ENCODE assay signal across 7 cellular contexts in genomic region chr6:390914-391558, GRCh38. TPM values are rescaled to one million over a fixed set of nuclear protein-coding genes. Genes with fewer than 3 reads are reported as not detected.
DNase-seq lines count a peak whose midpoint lies in the region; ATAC-seq and TF ChIP-seq lines count a peak whose summit lies in the region.

No MANE protein-coding gene starts in this region.

- ATAC-seq in GM18907 (IDR thresholded peaks at IDR 0.05; ENCODE audit: unreplicated experiment), result peak; percentile 22
- peak; percentile 12 for ATAC-seq in HG02763 (IDR thresholded peaks at IDR 0.05; ENCODE audit: unreplicated experiment)
- ATAC-seq in stimulated activated memory B cell treated with anti-CD40 and anti-IgM and Interleukin-4, amounts not matched to agents 10 μg/mL and 1 μg/mL and 100 μg/mL, for 72 hours, result peak; percentile 68

- no peaks in the 10 kb centered on the region for H3K36me3 ChIP-seq in hepatocyte (replicated peaks; ENCODE audit: insufficient read depth, low read depth)

- H3K27ac ChIP-seq in hepatocyte, result no peak overlapping the region

- peaks cover 20% of the 10 kb centered on the region for H3K4me1 ChIP-seq in hepatocyte (ENCODE audit: insufficient read depth)

- peak overlapping the region; percentile 93 for H3K27ac Mint-ChIP-seq in stimulated activated memory B cell treated with anti-CD40 and anti-IgM and Interleukin-4, amounts not matched to agents 10 μg/mL and 1 μg/mL and 100 μg/mL, for 72 hours

- H3K79me2 ChIP-seq in hepatocyte, result no peaks in the 10 kb centered on the region

- H3K4me1 Mint-ChIP-seq in stimulated activated memory B cell treated with anti-CD40 and anti-IgM and Interleukin-4, amounts not matched to agents 10 μg/mL and 1 μg/mL and 100 μg/mL, for 72 hours, result peaks cover 55% of the 10 kb centered on the region

- H3K4me3 ChIP-seq in hepatocyte, result no peak overlapping the region

- peak overlapping the region; percentile 96 for H3K4me3 Mint-ChIP-seq in stimulated activated memory B cell treated with anti-CD40 and anti-IgM and Interleukin-4, amounts not matched to agents 10 μg/mL and 1 μg/mL and 100 μg/mL, for 72 hours

- 2% methylated on average over 42 of the region's 44 CpGs for WGBS in hepatocyte (ENCODE audit: low lambda C conversion rate, missing lambda C conversion rate)

- peaks cover 41% of the 10 kb centered on the region for H3K36me3 Mint-ChIP-seq in stimulated activated memory B cell treated with anti-CD40 and anti-IgM and Interleukin-4, amounts not matched to agents 10 μg/mL and 1 μg/mL and 100 μg/mL, for 72 hours

- H3K9me3 ChIP-seq in hepatocyte (ENCODE audit: low read depth), result no peaks in the 10 kb centered on the region

- TF ChIP-seq CTCF in hepatocyte (IDR thresholded peaks at IDR 0.05; ENCODE audit: poor library complexity), result no peak

- H3K4me2 ChIP-seq in hepatocyte, result peak overlapping the region; percentile 87

- peak; percentile 41 to 46 for DNase-seq in activated CD4-positive, alpha-beta T cell treated with anti-CD3 and anti-CD28 coated beads for 4 hours
- DNase-seq in hepatocyte (ENCODE audit: low spot score) (no peak), 8988T (no peak), middle frontal gyrus (ENCODE audit: extremely low spot score, low spot score) (no peak)

- no peaks in the 10 kb centered on the region for H3K27me3 Mint-ChIP-seq in stimulated activated memory B cell treated with anti-CD40 and anti-IgM and Interleukin-4, amounts not matched to agents 10 μg/mL and 1 μg/mL and 100 μg/mL, for 72 hours

- H3K9me2 ChIP-seq in hepatocyte (replicated peaks; ENCODE audit: insufficient read depth), result no peaks in the 10 kb centered on the region

- peaks cover 96% of the 10 kb centered on the region for H3K27me3 ChIP-seq in hepatocyte

- H4K20me1 ChIP-seq in hepatocyte (ENCODE audit: insufficient read depth, poor library complexity, severe bottlenecking), result no peaks in the 10 kb centered on the region

- H2AFZ ChIP-seq in hepatocyte, result no peak overlapping the region

- no peaks in the 10 kb centered on the region for H3K9me3 Mint-ChIP-seq in stimulated activated memory B cell treated with anti-CD40 and anti-IgM and Interleukin-4, amounts not matched to agents 10 μg/mL and 1 μg/mL and 100 μg/mL, for 72 hours

RNA-seq across cellular contexts. Expression of gene IRF4, which starts 0.5 kb away (rescaled TPM):
- total RNA-seq in hepatocyte, result 0.23 and 0.44 TPM in 2 replicates
- polyA plus RNA-seq in hepatocyte, result 0.02 TPM in 1 of 2 replicates, not detected in the other

Comparison
In these comparisons a context has a peak if more than half of its experiments do, and no peak if none do; other contexts are left out.
1. ATAC-seq: peak in every context shown above with its lines; median percentile 68 in stimulated activated memory B cell treated with anti-CD40 and anti-IgM and Interleukin-4, amounts not matched to agents 10 μg/mL and 1 μg/mL and 100 μg/mL, for 72 hours; 22 in GM18907; 12 in HG02763.
2. DNase-seq: peak in activated CD4-positive, alpha-beta T cell treated with anti-CD3 and anti-CD28 coated beads for 4 hours (2 of 2); none in hepatocyte (single experiment), 8988T (single experiment) and middle frontal gyrus (single experiment).